Comparison of ENCODE assay signal across 24 cellular contexts in the genomic region with DNA sequence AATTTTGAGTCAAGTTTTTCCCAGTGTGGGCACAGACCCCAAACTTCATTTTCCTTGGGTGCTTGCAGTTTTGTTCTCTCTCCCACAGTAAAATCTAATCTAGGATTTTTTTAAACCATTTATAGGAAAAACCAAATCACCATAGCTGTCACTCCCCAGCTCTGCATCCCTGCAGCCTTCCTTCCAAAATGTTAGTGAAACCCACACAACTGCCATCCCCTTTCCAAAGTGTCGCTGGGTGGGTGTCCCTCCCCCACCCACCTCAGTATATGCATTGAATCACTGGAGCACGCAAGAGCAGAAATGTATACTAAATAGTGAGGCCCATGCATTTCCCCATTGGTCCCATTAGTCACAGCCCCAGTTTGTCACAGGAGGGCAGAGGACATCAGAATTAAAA.
"Had no signal": no experiment of that assay in that cellular context is flagged by ENCODE, and none has a peak within 500 bp of the region (broad histone marks: within the 10 kb centered on the region; RNA-seq: fewer than 3 reads in every experiment).

No MANE protein-coding gene starts in this region.

- H3K27ac Mint-ChIP-seq: activated CD4-positive, alpha-beta T cell treated with anti-CD3 and anti-CD28 coated beads, Interleukin-2, amount 10 ng/mL, durations not matched to agents 24 days and 14 days; activated CD8-positive, alpha-beta T cell treated with anti-CD3 and anti-CD28 coated beads, Interleukin-2, amount 10 ng/mL, durations not matched to agents 7 days and 5 days; activated naive CD4-positive, alpha-beta T cell treated with anti-CD3 and anti-CD28 coated beads, Interleukin-2, amount 50 U/mL, for 24 hours; activated naive CD8-positive, alpha-beta T cell treated with anti-CD3 and anti-CD28 coated beads, Interleukin-2, amount 10 ng/mL, durations not matched to agents 7 days and 5 days; activated T-cell treated with anti-CD3 and anti-CD28 coated beads, Interleukin-2, amount 50 U/mL, for 24 hours; activated T-helper 2 cell treated with anti-CD3 and anti-CD28 coated beads, Interferon-gamma antibody, Interleukin-2, Interleukin-4, amounts not matched to agents 10 μg/mL and 5 μg/mL and 100 μg/mL, durations not matched to agents 14 hours and 24 hours and 36 hours; T-helper 1 cell treated with Interleukin-12 subunit alpha and Interleukin-12 subunit beta and Interleukin-4 antibody, amounts not matched to agents 30 μg/mL and 1 μg/mL, for 36 hours; T-helper 2 cell treated with Interferon-gamma antibody and Interleukin-4, amounts not matched to agents 5 μg/mL and 100 μg/mL, for 36 hours had no signal

- H3K36me3 Mint-ChIP-seq: activated naive CD8-positive, alpha-beta T cell treated with anti-CD3 and anti-CD28 coated beads, Interleukin-2, amount 10 ng/mL, durations not matched to agents 7 days and 5 days had no signal

- H3K4me1 Mint-ChIP-seq: activated naive CD4-positive, alpha-beta T cell treated with anti-CD3 and anti-CD28 coated beads, Interleukin-2, amount 50 U/mL, for 24 hours; activated naive CD8-positive, alpha-beta T cell treated with anti-CD3 and anti-CD28 coated beads, Interleukin-2, amount 10 ng/mL, durations not matched to agents 7 days and 5 days had no signal

- H3K9me3 Mint-ChIP-seq: activated naive CD4-positive, alpha-beta T cell treated with anti-CD3 and anti-CD28 coated beads, Interleukin-2, amount 50 U/mL, for 24 hours; activated naive CD8-positive, alpha-beta T cell treated with anti-CD3 and anti-CD28 coated beads, Interleukin-2, amount 10 ng/mL, durations not matched to agents 7 days and 5 days; activated T-cell treated with anti-CD3 and anti-CD28 coated beads, Interleukin-2, amount 50 U/mL, for 24 hours; activated T-helper 2 cell treated with anti-CD3 and anti-CD28 coated beads, Interferon-gamma antibody, Interleukin-2, Interleukin-4, amounts not matched to agents 10 μg/mL and 5 μg/mL and 100 μg/mL, durations not matched to agents 14 hours and 24 hours and 36 hours; T-helper 1 cell treated with Interleukin-12 subunit alpha and Interleukin-12 subunit beta and Interleukin-4 antibody, amounts not matched to agents 30 μg/mL and 1 μg/mL, for 36 hours; T-helper 2 cell treated with Interferon-gamma antibody and Interleukin-4, amounts not matched to agents 5 μg/mL and 100 μg/mL, for 36 hours had no signal

- ATAC-seq: activated CD8-positive, alpha-beta T cell treated with anti-CD3 and anti-CD28 coated beads, Interleukin-2, amount 10 ng/mL, durations not matched to agents 7 days and 5 days; PC-3 had no signal

- DNase-seq: activated CD4-positive, alpha-beta T cell treated with anti-CD3 and anti-CD28 coated beads, Interleukin-2, amount 10 ng/mL, durations not matched to agents 24 days and 14 days; activated CD4-positive, alpha-beta T cell treated with anti-CD3 and anti-CD28 coated beads, Interleukin-2, amount 50 U/mL, for 4 hours; activated CD8-positive, alpha-beta T cell treated with anti-CD3 and anti-CD28 coated beads, Interleukin-2, amount 10 ng/mL, durations not matched to agents 7 days and 5 days; activated gamma-delta T cell; activated naive CD4-positive, alpha-beta T cell treated with Interleukin-2 at 50 U/mL for 16 hours; activated naive CD8-positive, alpha-beta T cell treated with anti-CD3 and anti-CD28 coated beads, Interleukin-2, amount 10 ng/mL, durations not matched to agents 7 days and 5 days; activated T-cell treated with anti-CD3 and anti-CD28 coated beads, Interleukin-2, amount 50 U/mL, for 24 hours; amygdala; NCI-H1092 treated with DMSO at 0.1 percent for 48 hours; NCI-H146; NCI-H187; NCI-H226; NCI-H446 treated with DMSO at 0.1 percent for 48 hours; NCI-H524; NK-92 treated with Interleukin-12 subunit alpha and Interleukin-12 subunit beta, amount 100 ng/mL, for 24 hours; PC-3; Peyer's patch; RPMI8226; SHP77 treated with DMSO at 0.1 percent for 48 hours; SK-N-SH had no signal

- H3K4me3 Mint-ChIP-seq: activated CD4-positive, alpha-beta T cell treated with anti-CD3 and anti-CD28 coated beads, Interleukin-2, amount 10 ng/mL, durations not matched to agents 24 days and 14 days; activated CD8-positive, alpha-beta T cell treated with anti-CD3 and anti-CD28 coated beads, Interleukin-2, amount 10 ng/mL, durations not matched to agents 7 days and 5 days; activated naive CD4-positive, alpha-beta T cell treated with anti-CD3 and anti-CD28 coated beads, Interleukin-2, amount 50 U/mL, for 24 hours; activated naive CD8-positive, alpha-beta T cell treated with anti-CD3 and anti-CD28 coated beads, Interleukin-2, amount 10 ng/mL, durations not matched to agents 7 days and 5 days; activated T-cell treated with anti-CD3 and anti-CD28 coated beads, Interleukin-2, amount 50 U/mL, for 24 hours; T-helper 1 cell treated with Interleukin-12 subunit alpha and Interleukin-12 subunit beta and Interleukin-4 antibody, amounts not matched to agents 30 μg/mL and 1 μg/mL, for 36 hours; T-helper 2 cell treated with Interferon-gamma antibody and Interleukin-4, amounts not matched to agents 5 μg/mL and 100 μg/mL, for 36 hours had no signal
